Comparison of ENCODE assay signal across 1 cellular context in genomic region chr17:50547736-50548083, GRCh38.
TF ChIP-seq lines count a peak whose summit lies in the region.

No MANE protein-coding gene starts in this region.

TF ChIP-seq in HepG2, 621 proteins besides CTCF, POLR2A, EP300 and RAD21 (continues in another document):
- TF ChIP-seq ZBTB1 (CRISPR knock-in tag; IDR thresholded peaks at IDR 0.05; ENCODE audit: borderline replicate concordance) = no peak
- TF ChIP-seq SMC3 (IDR thresholded peaks at IDR 0.05; ENCODE audit: low read length) = no peak
- 0 out of 2 replicates have a peak, but pooled peaks have one; percentile 16 for TF ChIP-seq ATAD3A (CRISPR knock-in tag; IDR thresholded peaks at IDR 0.05)
- TF ChIP-seq ZFYVE20 (CRISPR knock-in tag; IDR thresholded peaks at IDR 0.05; ENCODE audit: borderline replicate concordance, low read depth) = no peak
- no peak for TF ChIP-seq ZNF230 (CRISPR knock-in tag; IDR thresholded peaks at IDR 0.05)
- TF ChIP-seq BRD4 (CRISPR knock-in tag; IDR thresholded peaks at IDR 0.05) = no peak
- 0 out of 2 replicates have a peak, but pooled peaks have one; percentile 5 for TF ChIP-seq ZFP41 (CRISPR knock-in tag; IDR thresholded peaks at IDR 0.05; ENCODE audit: borderline replicate concordance)
- TF ChIP-seq, protein P1, sequence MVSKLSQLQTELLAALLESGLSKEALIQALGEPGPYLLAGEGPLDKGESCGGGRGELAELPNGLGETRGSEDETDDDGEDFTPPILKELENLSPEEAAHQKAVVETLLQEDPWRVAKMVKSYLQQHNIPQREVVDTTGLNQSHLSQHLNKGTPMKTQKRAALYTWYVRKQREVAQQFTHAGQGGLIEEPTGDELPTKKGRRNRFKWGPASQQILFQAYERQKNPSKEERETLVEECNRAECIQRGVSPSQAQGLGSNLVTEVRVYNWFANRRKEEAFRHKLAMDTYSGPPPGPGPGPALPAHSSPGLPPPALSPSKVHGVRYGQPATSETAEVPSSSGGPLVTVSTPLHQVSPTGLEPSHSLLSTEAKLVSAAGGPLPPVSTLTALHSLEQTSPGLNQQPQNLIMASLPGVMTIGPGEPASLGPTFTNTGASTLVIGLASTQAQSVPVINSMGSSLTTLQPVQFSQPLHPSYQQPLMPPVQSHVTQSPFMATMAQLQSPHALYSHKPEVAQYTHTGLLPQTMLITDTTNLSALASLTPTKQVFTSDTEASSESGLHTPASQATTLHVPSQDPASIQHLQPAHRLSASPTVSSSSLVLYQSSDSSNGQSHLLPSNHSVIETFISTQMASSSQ (IDR thresholded peaks at IDR 0.05; ENCODE audit: low read depth) = no peak
- TF ChIP-seq, protein P1 (CRISPR knock-in tag; IDR thresholded peaks at IDR 0.05; ENCODE audit: borderline replicate concordance) = 0 out of 2 replicates have a peak, but pooled peaks have one; percentile 7
- no peak for TF ChIP-seq AGO2 (optimal IDR thresholded peaks at IDR 0.05; ENCODE audit: low read depth, low read length)
- TF ChIP-seq ATF2 (CRISPR knock-in tag; IDR thresholded peaks at IDR 0.05) = no peak
- TF ChIP-seq RARA (CRISPR knock-in tag; IDR thresholded peaks at IDR 0.05) = no peak
- TF ChIP-seq TBX2 (CRISPR knock-in tag; IDR thresholded peaks at IDR 0.05; ENCODE audit: borderline replicate concordance) = no peak
- TF ChIP-seq ZNF776 (CRISPR knock-in tag; IDR thresholded peaks at IDR 0.05) = no peak
- no peak for TF ChIP-seq ZNF264 (CRISPR knock-in tag; IDR thresholded peaks at IDR 0.05)
- TF ChIP-seq, protein P2, sequence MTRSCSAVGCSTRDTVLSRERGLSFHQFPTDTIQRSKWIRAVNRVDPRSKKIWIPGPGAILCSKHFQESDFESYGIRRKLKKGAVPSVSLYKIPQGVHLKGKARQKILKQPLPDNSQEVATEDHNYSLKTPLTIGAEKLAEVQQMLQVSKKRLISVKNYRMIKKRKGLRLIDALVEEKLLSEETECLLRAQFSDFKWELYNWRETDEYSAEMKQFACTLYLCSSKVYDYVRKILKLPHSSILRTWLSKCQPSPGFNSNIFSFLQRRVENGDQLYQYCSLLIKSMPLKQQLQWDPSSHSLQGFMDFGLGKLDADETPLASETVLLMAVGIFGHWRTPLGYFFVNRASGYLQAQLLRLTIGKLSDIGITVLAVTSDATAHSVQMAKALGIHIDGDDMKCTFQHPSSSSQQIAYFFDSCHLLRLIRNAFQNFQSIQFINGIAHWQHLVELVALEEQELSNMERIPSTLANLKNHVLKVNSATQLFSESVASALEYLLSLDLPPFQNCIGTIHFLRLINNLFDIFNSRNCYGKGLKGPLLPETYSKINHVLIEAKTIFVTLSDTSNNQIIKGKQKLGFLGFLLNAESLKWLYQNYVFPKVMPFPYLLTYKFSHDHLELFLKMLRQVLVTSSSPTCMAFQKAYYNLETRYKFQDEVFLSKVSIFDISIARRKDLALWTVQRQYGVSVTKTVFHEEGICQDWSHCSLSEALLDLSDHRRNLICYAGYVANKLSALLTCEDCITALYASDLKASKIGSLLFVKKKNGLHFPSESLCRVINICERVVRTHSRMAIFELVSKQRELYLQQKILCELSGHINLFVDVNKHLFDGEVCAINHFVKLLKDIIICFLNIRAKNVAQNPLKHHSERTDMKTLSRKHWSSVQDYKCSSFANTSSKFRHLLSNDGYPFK (CRISPR knock-in tag; IDR thresholded peaks at IDR 0.05; ENCODE audit: borderline replicate concordance) = 0 out of 2 replicates have a peak, but pooled peaks have one; percentile 6
- TF ChIP-seq ZNF331 (CRISPR knock-in tag; IDR thresholded peaks at IDR 0.05) = no peak
- TF ChIP-seq ZNF598 (CRISPR knock-in tag; IDR thresholded peaks at IDR 0.05; ENCODE audit: borderline replicate concordance) = no peak
- TF ChIP-seq PRDM4 (CRISPR knock-in tag; IDR thresholded peaks at IDR 0.05; ENCODE audit: borderline replicate concordance) = no peak
- no peak for TF ChIP-seq SNAPC2 (CRISPR knock-in tag; IDR thresholded peaks at IDR 0.05)
- TF ChIP-seq ZNF205 (CRISPR knock-in tag; IDR thresholded peaks at IDR 0.05) = no peak
- TF ChIP-seq, protein P3, sequence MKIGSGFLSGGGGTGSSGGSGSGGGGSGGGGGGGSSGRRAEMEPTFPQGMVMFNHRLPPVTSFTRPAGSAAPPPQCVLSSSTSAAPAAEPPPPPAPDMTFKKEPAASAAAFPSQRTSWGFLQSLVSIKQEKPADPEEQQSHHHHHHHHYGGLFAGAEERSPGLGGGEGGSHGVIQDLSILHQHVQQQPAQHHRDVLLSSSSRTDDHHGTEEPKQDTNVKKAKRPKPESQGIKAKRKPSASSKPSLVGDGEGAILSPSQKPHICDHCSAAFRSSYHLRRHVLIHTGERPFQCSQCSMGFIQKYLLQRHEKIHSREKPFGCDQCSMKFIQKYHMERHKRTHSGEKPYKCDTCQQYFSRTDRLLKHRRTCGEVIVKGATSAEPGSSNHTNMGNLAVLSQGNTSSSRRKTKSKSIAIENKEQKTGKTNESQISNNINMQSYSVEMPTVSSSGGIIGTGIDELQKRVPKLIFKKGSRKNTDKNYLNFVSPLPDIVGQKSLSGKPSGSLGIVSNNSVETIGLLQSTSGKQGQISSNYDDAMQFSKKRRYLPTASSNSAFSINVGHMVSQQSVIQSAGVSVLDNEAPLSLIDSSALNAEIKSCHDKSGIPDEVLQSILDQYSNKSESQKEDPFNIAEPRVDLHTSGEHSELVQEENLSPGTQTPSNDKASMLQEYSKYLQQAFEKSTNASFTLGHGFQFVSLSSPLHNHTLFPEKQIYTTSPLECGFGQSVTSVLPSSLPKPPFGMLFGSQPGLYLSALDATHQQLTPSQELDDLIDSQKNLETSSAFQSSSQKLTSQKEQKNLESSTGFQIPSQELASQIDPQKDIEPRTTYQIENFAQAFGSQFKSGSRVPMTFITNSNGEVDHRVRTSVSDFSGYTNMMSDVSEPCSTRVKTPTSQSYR (CRISPR knock-in tag; IDR thresholded peaks at IDR 0.05; ENCODE audit: borderline replicate concordance) = no peak
- TF ChIP-seq ZNF761 (CRISPR knock-in tag; conservative IDR thresholded peaks at IDR 0.05) = no peak
- no peak for TF ChIP-seq PHF8 (CRISPR knock-in tag; IDR thresholded peaks at IDR 0.05)
- TF ChIP-seq JUNB (CRISPR knock-in tag; IDR thresholded peaks at IDR 0.05; ENCODE audit: borderline replicate concordance) = no peak
- TF ChIP-seq, protein P4, sequence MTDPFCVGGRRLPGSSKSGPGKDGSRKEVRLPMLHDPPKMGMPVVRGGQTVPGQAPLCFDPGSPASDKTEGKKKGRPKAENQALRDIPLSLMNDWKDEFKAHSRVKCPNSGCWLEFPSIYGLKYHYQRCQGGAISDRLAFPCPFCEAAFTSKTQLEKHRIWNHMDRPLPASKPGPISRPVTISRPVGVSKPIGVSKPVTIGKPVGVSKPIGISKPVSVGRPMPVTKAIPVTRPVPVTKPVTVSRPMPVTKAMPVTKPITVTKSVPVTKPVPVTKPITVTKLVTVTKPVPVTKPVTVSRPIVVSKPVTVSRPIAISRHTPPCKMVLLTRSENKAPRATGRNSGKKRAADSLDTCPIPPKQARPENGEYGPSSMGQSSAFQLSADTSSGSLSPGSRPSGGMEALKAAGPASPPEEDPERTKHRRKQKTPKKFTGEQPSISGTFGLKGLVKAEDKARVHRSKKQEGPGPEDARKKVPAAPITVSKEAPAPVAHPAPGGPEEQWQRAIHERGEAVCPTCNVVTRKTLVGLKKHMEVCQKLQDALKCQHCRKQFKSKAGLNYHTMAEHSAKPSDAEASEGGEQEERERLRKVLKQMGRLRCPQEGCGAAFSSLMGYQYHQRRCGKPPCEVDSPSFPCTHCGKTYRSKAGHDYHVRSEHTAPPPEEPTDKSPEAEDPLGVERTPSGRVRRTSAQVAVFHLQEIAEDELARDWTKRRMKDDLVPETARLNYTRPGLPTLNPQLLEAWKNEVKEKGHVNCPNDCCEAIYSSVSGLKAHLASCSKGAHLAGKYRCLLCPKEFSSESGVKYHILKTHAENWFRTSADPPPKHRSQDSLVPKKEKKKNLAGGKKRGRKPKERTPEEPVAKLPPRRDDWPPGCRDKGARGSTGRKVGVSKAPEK (CRISPR knock-in tag; IDR thresholded peaks at IDR 0.05; ENCODE audit: borderline replicate concordance) = no peak
- no peak for TF ChIP-seq GPBP1L1 (CRISPR knock-in tag; IDR thresholded peaks at IDR 0.05)
- TF ChIP-seq SP2 (CRISPR knock-in tag; IDR thresholded peaks at IDR 0.05) = no peak
- no peak for TF ChIP-seq ZNF451 (CRISPR knock-in tag; IDR thresholded peaks at IDR 0.05)
- no peak for TF ChIP-seq ZNF839 (CRISPR knock-in tag; IDR thresholded peaks at IDR 0.05; ENCODE audit: borderline replicate concordance)
- no peak for TF ChIP-seq ATF7 (IDR thresholded peaks at IDR 0.05)
- TF ChIP-seq ATF7 (CRISPR knock-in tag; IDR thresholded peaks at IDR 0.05) = 0 out of 2 replicates have a peak, but pooled peaks have one; percentile 51
- TF ChIP-seq HBP1 (CRISPR knock-in tag; IDR thresholded peaks at IDR 0.05; ENCODE audit: low read depth) = no peak
- TF ChIP-seq ZBTB7B (CRISPR knock-in tag; IDR thresholded peaks at IDR 0.05) = no peak
